In the genomic region with DNA sequence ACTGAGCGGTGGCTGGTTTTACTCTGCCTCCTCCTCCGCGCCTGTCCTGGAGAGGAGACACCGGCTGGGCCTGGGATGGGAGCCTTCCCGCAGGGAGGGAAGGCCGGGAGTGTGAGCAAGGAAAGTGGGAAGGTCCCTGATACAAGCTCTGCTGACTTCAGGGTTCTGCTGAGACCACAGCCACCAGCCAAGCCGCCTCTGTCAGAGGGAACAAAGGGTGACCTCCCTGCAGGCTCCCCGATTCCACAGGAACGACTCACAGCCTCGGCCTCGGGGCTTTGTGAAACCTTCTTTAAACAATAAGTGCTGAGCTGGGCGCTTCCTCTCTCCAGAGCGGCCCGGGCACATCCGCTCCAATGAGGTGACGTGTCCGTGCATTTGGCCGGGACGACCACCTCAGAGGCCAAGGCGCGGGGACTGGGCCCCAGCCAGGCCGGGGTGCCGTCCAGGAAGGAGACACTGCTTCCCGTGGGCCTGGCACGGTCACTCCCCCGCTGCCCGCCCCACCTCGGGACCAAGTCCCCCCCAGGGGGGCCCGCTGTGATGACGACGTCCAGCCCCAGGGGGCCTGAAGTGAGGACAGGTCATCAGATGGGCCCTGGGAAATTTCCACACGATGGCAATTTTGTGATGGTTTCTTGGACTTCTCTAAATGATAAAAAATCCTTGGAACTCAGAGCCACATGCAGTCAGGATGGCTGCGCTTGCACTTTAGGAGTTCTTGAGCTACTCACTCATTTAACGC, we compare ENCODE assay signal across 11 cellular contexts. TPM values are rescaled to one million over a fixed set of nuclear protein-coding genes. Genes with fewer than 3 reads are reported as not detected.
DNase-seq lines count a peak whose midpoint lies in the region; ATAC-seq, FAIRE-seq and TF ChIP-seq lines count a peak whose summit lies in the region.
"Had no signal": no experiment of that assay in that cellular context is flagged by ENCODE, and none has a peak within 500 bp of the region (broad histone marks: within the 10 kb centered on the region; RNA-seq: fewer than 3 reads in every experiment).

No MANE protein-coding gene starts in this region.

- intact Hi-C loops in breast epithelium (cut with DNase I; ENCODE audit: low total_unique reads), result no loop called here

- 55% methylated on average over 34 of the region's 34 CpGs for WGBS in smooth muscle cell (ENCODE audit: low lambda C conversion rate)

- in situ Hi-C loops in GM13976 (cut with MboI; ENCODE audit: low sequenced_read_pairs, unreplicated experiment), result no loop called here

- H3K9me3 ChIP-seq in HEK293 (ENCODE audit: control insufficient read depth, insufficient read depth, low read depth, low read length) (no peaks in the 10 kb centered on the region), breast epithelium (no peaks in the 10 kb centered on the region), keratinocyte (ENCODE audit: control insufficient read depth, low read depth, low read length) (no peaks in the 10 kb centered on the region), smooth muscle cell (replicated peaks; ENCODE audit: low read depth) (no peaks in the 10 kb centered on the region)

- H2AFZ ChIP-seq in keratinocyte (ENCODE audit: control insufficient read depth, low read length) (no peak overlapping the region), smooth muscle cell (ENCODE audit: low read depth) (peak overlapping the region; percentile 49)

- CTCF ChIA-PET in HEK293 (lab: Yijun Ruan, JAX), result interaction anchor here (0.6 to 6.8 kb wide), 2 partner anchors 9 to 13 kb away, joined by 3 to 38 read pairs; no protein-coding TSS in a partner anchor

- no peak for FAIRE-seq in keratinocyte (lab: Jason Lieb, UNC)
- FAIRE-seq: endometrium had no signal

- POLR2A ChIA-PET in HEK293 (lab: Yijun Ruan, JAX), result no interaction called here

- dilution Hi-C loops in keratinocyte (cut with MboI; ENCODE audit: extremely low pct_ligation_motif_present, low sequenced_read_pairs), result no loop called here

- H3K9me1 ChIP-seq in keratinocyte (ENCODE audit: control insufficient read depth, extremely low read depth, insufficient read depth, low read length), result no peaks in the 10 kb centered on the region

- H3F3A ChIP-seq in smooth muscle cell (ENCODE audit: low read depth), result peaks cover 22% of the 10 kb centered on the region

- no peak for TF ChIP-seq CTCF in HEK293 (tag by site-specific recombination; IDR thresholded peaks at IDR 0.05)
- TF ChIP-seq CTCF in breast epithelium (IDR thresholded peaks at IDR 0.05), result no peak
- TF ChIP-seq CTCF in keratinocyte (optimal IDR thresholded peaks at IDR 0.05 in 1 of 3, IDR thresholded peaks at IDR 0.05 in 1 of 3, conservative IDR thresholded peaks at IDR 0.05 in 1 of 3; ENCODE audit: extremely low read depth in 1 of 3, insufficient read depth in 2 of 3, low read length in 3 of 3), result no peak
- TF ChIP-seq CTCF in smooth muscle cell (IDR thresholded peaks at IDR 0.05; ENCODE audit: borderline replicate concordance, insufficient read depth, poor library complexity, severe bottlenecking), result no peak
- TF ChIP-seq CTCF in GM13976 (IDR thresholded peaks at IDR 0.05; ENCODE audit: borderline replicate concordance, control extremely low read depth, extremely low read depth, insufficient read depth, missing control alignments), result no peak

- H4K20me1 ChIP-seq in keratinocyte (ENCODE audit: control insufficient read depth, extremely low read depth, insufficient read depth, low read length) (no peaks in the 10 kb centered on the region), smooth muscle cell (ENCODE audit: low read depth) (no peaks in the 10 kb centered on the region)

- H3K27ac ChIP-seq in HEK293 (ENCODE audit: extremely low read depth, low read depth, low read length) (no peak overlapping the region), breast epithelium (peak overlapping the region; percentile 80 to 85), keratinocyte (ENCODE audit: control insufficient read depth, insufficient read depth, low read length) (no peak overlapping the region), smooth muscle cell (ENCODE audit: low read depth) (peak overlapping the region; percentile 73)

- peaks cover 4% of the 10 kb centered on the region for H3K4me1 ChIP-seq in HEK293 (ENCODE audit: control insufficient read depth, insufficient read depth, low read length)
- peaks cover 0 to 7% of the 10 kb centered on the region in 2 donors for H3K4me1 ChIP-seq in breast epithelium
- H3K4me1 ChIP-seq in keratinocyte (ENCODE audit: control insufficient read depth, extremely low read depth, insufficient read depth, low read length), result peaks cover 3% of the 10 kb centered on the region
- H3K4me1 ChIP-seq in smooth muscle cell (ENCODE audit: low read depth), result peaks cover 8% of the 10 kb centered on the region

- H3K36me3 ChIP-seq in HEK293 (ENCODE audit: control insufficient read depth in 2 of 2, insufficient read depth in 1 of 2, low read length in 2 of 2), result no peaks in the 10 kb centered on the region
- H3K36me3 ChIP-seq in breast epithelium, result no peaks in the 10 kb centered on the region
- H3K36me3 ChIP-seq in keratinocyte (ENCODE audit: control insufficient read depth in 2 of 2, extremely low read depth in 1 of 2, insufficient read depth in 2 of 2, low read length in 2 of 2), result no peaks in the 10 kb centered on the region
- no peaks in the 10 kb centered on the region for H3K36me3 ChIP-seq in smooth muscle cell (ENCODE audit: low read depth)

- H3K9ac ChIP-seq in keratinocyte (ENCODE audit: control insufficient read depth, extremely low read depth, insufficient read depth, low read length) (no peak overlapping the region), smooth muscle cell (ENCODE audit: low read depth) (peak overlapping the region; percentile 38)

- no peak for ATAC-seq in HG02642 (IDR thresholded peaks at IDR 0.05; ENCODE audit: poor library complexity, unreplicated experiment)

- DNase-seq in breast epithelium (ENCODE audit: low spot score in 2 of 2), result peak; percentile 65 to 82
- DNase-seq in keratinocyte (ENCODE audit: low read depth, low spot score), result no peak
- DNase-seq in smooth muscle cell (lab: John Stamatoyannopoulos, UW; ENCODE audit: unreplicated experiment), result no peak
- no peak for DNase-seq in LoVo (ENCODE audit: low spot score)
- no peak for DNase-seq in SW 1271 (lab: John Stamatoyannopoulos, UW)
- no peak for DNase-seq in GM13976 (ENCODE audit: low spot score)
- DNase-seq: GF-D8, NCI-H1436 had no signal

- H3K79me2 ChIP-seq in keratinocyte (ENCODE audit: control insufficient read depth, insufficient read depth, low read length) (no peaks in the 10 kb centered on the region), smooth muscle cell (ENCODE audit: low read depth) (no peaks in the 10 kb centered on the region)

- H3K27me3 ChIP-seq in breast epithelium, result no peaks in the 10 kb centered on the region
- H3K27me3 ChIP-seq in keratinocyte (ENCODE audit: control insufficient read depth, extremely low read depth, insufficient read depth, low read length), result peaks cover 8% of the 10 kb centered on the region
- H3K27me3 ChIP-seq in smooth muscle cell (ENCODE audit: low read depth), result no peaks in the 10 kb centered on the region

- H3K4me3 ChIP-seq in HEK293 (ENCODE audit: low read depth, low read length), result no peak overlapping the region
- peak overlapping the region; percentile 9 to 49 (median 20) for H3K4me3 ChIP-seq in breast epithelium
- no peak overlapping the region for H3K4me3 ChIP-seq in keratinocyte (ENCODE audit: control insufficient read depth in 2 of 3, extremely low read depth in 1 of 3, insufficient read depth in 2 of 3, low read depth in 1 of 3, low read length in 3 of 3)
- no peak overlapping the region for H3K4me3 ChIP-seq in smooth muscle cell

- peak overlapping the region; percentile 5 for H3K4me2 ChIP-seq in keratinocyte (ENCODE audit: control insufficient read depth, extremely low read depth, insufficient read depth, low read depth, low read length)
- no peak overlapping the region for H3K4me2 ChIP-seq in smooth muscle cell

- no peak for TF ChIP-seq POLR2A in breast epithelium (IDR thresholded peaks at IDR 0.05)

TF ChIP-seq in HEK293, 187 proteins besides CTCF, POLR2A, EP300 and RAD21:
- TF ChIP-seq ZNF664 (tag by site-specific recombination; IDR thresholded peaks at IDR 0.05), result 0 out of 2 replicates have a peak, but pooled peaks have one; percentile 29
- no peak for TF ChIP-seq ZNF354C (tag by site-specific recombination; IDR thresholded peaks at IDR 0.05; ENCODE audit: borderline replicate concordance, low read depth)

RNA-seq across cellular contexts. Expression of a gene that starts 11.8 kb away (rescaled TPM):
- not detected for total RNA-seq in breast epithelium
- not detected in 3 replicates for polyA plus RNA-seq in keratinocyte
- polyA plus RNA-seq in keratinocyte (2011; ENCODE audit: low read depth), result not detected
- not detected in 2 replicates for polyA plus RNA-seq in keratinocyte (2011; cell fraction: cytosol; rRNA removed)
- polyA plus RNA-seq in keratinocyte (2011; cell fraction: nucleus; rRNA removed), result not detected in 2 replicates
- not detected in 2 replicates for polyA plus RNA-seq in keratinocyte (2012; ENCODE audit: low replicate concordance)
- not detected in 3 replicates for polyA minus RNA-seq in keratinocyte
- not detected for polyA minus RNA-seq in keratinocyte (2011; cell fraction: cytosol; rRNA and poly(A)+ RNA removed)
- not detected in 2 replicates for polyA minus RNA-seq in keratinocyte (2011; cell fraction: nucleus; rRNA and poly(A)+ RNA removed)
- not detected in 2 replicates for total RNA-seq in smooth muscle cell
- not detected in 2 replicates for polyA plus RNA-seq in smooth muscle cell

Comparison
In these comparisons a context has a peak if more than half of its experiments do, and no peak if none do; other contexts are left out.
1. H3K27ac ChIP-seq: peak in breast epithelium (2 of 2) and smooth muscle cell (single experiment); none in HEK293 (single experiment) and keratinocyte (single experiment).
2. H3K4me3 ChIP-seq: peak in breast epithelium (3 of 3); none in HEK293 (single experiment), keratinocyte (0 of 3) and smooth muscle cell (single experiment).
3. DNase-seq: peak in breast epithelium (2 of 2); none in keratinocyte (single experiment), smooth muscle cell (single experiment), LoVo (single experiment), SW 1271 (0 of 2) and GM13976 (single experiment).